In the genomic region with DNA sequence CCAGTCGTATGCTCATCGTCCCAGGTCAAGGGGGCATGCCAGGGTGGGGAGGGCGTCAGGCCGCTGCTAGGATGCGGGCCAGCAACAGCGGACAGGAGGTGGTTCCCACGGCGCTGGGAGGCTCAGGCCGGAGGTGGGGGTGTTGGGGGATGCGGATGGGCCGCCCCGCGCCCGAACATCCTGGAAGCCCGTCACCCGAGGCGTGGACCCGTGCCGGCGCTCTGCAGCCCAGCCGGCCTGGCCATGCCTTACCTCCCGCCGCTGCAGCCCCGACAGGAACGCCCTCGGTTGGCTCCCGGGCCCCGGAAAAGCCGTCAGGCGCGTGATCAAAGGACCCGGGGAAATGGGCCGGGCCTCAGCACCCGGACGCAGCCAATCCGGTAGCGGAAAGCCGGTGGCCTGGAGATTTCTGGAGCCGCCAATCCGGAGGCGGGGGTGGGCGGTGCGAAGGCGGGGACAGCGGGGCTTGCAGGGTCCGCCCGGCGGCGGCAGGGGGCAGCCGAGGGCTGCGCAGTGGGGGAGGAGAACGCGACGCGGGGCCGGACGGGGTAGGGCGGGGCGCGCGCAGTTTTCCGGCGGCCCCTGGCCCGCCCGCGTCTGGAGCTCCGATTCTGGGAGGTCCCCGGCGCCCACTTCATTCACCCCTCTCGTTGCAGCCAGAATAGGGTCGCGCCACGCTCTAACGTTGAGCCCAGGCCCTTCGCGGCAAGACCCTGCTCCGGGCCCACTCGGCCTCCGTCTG, we compare ENCODE assay signal across 1 cellular context.
TF ChIP-seq lines count a peak whose summit lies in the region.

A gene (minus strand): TSS at position 280 of the 742 bp plus-strand sequence. CDS start 1,215 bp downstream, outside the sequence.

TF ChIP-seq in K562, 482 proteins besides CTCF, POLR2A, EP300 and RAD21 (continued from another document and continues in another):
- TF ChIP-seq, protein P1, sequence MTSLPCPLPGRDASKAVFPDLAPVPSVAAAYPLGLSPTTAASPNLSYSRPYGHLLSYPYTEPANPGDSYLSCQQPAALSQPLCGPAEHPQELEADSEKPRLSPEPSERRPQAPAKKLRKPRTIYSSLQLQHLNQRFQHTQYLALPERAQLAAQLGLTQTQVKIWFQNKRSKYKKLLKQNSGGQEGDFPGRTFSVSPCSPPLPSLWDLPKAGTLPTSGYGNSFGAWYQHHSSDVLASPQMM (CRISPR knock-in tag; IDR thresholded peaks at IDR 0.05), result no peak
- TF ChIP-seq U2AF2 (optimal IDR thresholded peaks at IDR 0.05; ENCODE audit: low read depth, low read length), result no peak
- no peak for TF ChIP-seq ZNF24 (IDR thresholded peaks at IDR 0.05)
- TF ChIP-seq, protein P2, sequence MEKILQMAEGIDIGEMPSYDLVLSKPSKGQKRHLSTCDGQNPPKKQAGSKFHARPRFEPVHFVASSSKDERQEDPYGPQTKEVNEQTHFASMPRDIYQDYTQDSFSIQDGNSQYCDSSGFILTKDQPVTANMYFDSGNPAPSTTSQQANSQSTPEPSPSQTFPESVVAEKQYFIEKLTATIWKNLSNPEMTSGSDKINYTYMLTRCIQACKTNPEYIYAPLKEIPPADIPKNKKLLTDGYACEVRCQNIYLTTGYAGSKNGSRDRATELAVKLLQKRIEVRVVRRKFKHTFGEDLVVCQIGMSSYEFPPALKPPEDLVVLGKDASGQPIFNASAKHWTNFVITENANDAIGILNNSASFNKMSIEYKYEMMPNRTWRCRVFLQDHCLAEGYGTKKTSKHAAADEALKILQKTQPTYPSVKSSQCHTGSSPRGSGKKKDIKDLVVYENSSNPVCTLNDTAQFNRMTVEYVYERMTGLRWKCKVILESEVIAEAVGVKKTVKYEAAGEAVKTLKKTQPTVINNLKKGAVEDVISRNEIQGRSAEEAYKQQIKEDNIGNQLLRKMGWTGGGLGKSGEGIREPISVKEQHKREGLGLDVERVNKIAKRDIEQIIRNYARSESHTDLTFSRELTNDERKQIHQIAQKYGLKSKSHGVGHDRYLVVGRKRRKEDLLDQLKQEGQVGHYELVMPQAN (IDR thresholded peaks at IDR 0.05; ENCODE audit: borderline replicate concordance), result peak; percentile 92
- TF ChIP-seq, protein P3, sequence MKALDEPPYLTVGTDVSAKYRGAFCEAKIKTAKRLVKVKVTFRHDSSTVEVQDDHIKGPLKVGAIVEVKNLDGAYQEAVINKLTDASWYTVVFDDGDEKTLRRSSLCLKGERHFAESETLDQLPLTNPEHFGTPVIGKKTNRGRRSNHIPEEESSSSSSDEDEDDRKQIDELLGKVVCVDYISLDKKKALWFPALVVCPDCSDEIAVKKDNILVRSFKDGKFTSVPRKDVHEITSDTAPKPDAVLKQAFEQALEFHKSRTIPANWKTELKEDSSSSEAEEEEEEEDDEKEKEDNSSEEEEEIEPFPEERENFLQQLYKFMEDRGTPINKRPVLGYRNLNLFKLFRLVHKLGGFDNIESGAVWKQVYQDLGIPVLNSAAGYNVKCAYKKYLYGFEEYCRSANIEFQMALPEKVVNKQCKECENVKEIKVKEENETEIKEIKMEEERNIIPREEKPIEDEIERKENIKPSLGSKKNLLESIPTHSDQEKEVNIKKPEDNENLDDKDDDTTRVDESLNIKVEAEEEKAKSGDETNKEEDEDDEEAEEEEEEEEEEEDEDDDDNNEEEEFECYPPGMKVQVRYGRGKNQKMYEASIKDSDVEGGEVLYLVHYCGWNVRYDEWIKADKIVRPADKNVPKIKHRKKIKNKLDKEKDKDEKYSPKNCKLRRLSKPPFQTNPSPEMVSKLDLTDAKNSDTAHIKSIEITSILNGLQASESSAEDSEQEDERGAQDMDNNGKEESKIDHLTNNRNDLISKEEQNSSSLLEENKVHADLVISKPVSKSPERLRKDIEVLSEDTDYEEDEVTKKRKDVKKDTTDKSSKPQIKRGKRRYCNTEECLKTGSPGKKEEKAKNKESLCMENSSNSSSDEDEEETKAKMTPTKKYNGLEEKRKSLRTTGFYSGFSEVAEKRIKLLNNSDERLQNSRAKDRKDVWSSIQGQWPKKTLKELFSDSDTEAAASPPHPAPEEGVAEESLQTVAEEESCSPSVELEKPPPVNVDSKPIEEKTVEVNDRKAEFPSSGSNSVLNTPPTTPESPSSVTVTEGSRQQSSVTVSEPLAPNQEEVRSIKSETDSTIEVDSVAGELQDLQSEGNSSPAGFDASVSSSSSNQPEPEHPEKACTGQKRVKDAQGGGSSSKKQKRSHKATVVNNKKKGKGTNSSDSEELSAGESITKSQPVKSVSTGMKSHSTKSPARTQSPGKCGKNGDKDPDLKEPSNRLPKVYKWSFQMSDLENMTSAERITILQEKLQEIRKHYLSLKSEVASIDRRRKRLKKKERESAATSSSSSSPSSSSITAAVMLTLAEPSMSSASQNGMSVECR (CRISPR knock-in tag; IDR thresholded peaks at IDR 0.05), result peak; percentile 91
- TF ChIP-seq, protein P4, sequence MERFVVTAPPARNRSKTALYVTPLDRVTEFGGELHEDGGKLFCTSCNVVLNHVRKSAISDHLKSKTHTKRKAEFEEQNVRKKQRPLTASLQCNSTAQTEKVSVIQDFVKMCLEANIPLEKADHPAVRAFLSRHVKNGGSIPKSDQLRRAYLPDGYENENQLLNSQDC (CRISPR knock-in tag; IDR thresholded peaks at IDR 0.05), result no peak
- 0 out of 2 replicates have a peak, but pooled peaks have one; percentile 47 for TF ChIP-seq ZFPM2 (CRISPR knock-in tag; IDR thresholded peaks at IDR 0.05)
- TF ChIP-seq NFRKB (IDR thresholded peaks at IDR 0.05; ENCODE audit: low read depth), result peak; percentile 73; the same call in 1 of the 2 replicates
- TF ChIP-seq MYC (IDR thresholded peaks at IDR 0.05; ENCODE audit: low read depth, low read length), result peak; percentile 85
- peak; percentile 61; the same call in 1 of the 2 replicates for TF ChIP-seq MYC (CRISPR knock-in tag; IDR thresholded peaks at IDR 0.05; ENCODE audit: borderline replicate concordance, low read depth)
- no peak for TF ChIP-seq ZNF41 (CRISPR knock-in tag; conservative IDR thresholded peaks at IDR 0.05)
- no peak for TF ChIP-seq MYBL2 (IDR thresholded peaks at IDR 0.05; ENCODE audit: low read depth)
- no peak for TF ChIP-seq MYBL2 (CRISPR knock-in tag; IDR thresholded peaks at IDR 0.05; ENCODE audit: borderline replicate concordance)
- TF ChIP-seq, protein P5, sequence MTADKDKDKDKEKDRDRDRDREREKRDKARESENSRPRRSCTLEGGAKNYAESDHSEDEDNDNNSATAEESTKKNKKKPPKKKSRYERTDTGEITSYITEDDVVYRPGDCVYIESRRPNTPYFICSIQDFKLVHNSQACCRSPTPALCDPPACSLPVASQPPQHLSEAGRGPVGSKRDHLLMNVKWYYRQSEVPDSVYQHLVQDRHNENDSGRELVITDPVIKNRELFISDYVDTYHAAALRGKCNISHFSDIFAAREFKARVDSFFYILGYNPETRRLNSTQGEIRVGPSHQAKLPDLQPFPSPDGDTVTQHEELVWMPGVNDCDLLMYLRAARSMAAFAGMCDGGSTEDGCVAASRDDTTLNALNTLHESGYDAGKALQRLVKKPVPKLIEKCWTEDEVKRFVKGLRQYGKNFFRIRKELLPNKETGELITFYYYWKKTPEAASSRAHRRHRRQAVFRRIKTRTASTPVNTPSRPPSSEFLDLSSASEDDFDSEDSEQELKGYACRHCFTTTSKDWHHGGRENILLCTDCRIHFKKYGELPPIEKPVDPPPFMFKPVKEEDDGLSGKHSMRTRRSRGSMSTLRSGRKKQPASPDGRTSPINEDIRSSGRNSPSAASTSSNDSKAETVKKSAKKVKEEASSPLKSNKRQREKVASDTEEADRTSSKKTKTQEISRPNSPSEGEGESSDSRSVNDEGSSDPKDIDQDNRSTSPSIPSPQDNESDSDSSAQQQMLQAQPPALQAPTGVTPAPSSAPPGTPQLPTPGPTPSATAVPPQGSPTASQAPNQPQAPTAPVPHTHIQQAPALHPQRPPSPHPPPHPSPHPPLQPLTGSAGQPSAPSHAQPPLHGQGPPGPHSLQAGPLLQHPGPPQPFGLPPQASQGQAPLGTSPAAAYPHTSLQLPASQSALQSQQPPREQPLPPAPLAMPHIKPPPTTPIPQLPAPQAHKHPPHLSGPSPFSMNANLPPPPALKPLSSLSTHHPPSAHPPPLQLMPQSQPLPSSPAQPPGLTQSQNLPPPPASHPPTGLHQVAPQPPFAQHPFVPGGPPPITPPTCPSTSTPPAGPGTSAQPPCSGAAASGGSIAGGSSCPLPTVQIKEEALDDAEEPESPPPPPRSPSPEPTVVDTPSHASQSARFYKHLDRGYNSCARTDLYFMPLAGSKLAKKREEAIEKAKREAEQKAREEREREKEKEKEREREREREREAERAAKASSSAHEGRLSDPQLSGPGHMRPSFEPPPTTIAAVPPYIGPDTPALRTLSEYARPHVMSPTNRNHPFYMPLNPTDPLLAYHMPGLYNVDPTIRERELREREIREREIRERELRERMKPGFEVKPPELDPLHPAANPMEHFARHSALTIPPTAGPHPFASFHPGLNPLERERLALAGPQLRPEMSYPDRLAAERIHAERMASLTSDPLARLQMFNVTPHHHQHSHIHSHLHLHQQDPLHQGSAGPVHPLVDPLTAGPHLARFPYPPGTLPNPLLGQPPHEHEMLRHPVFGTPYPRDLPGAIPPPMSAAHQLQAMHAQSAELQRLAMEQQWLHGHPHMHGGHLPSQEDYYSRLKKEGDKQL (CRISPR knock-in tag; IDR thresholded peaks at IDR 0.05; ENCODE audit: borderline replicate concordance), result no peak
- no peak for TF ChIP-seq SAP30 (IDR thresholded peaks at IDR 0.05; ENCODE audit: borderline replicate concordance, insufficient read depth, low read depth, low read length, poor library complexity, severe bottlenecking)
- TF ChIP-seq FOSL1 (tag; conservative IDR thresholded peaks at IDR 0.05), result no peak; the same call in 1 of the 2 replicates
- TF ChIP-seq ZNF217 (CRISPR knock-in tag; IDR thresholded peaks at IDR 0.05), result no peak
- TF ChIP-seq RNF2 (IDR thresholded peaks at IDR 0.05), result no peak
- no peak for TF ChIP-seq ZNF766 (CRISPR knock-in tag; conservative IDR thresholded peaks at IDR 0.05)
- peak; percentile 99 for TF ChIP-seq EGR1 (conservative IDR thresholded peaks at IDR 0.05)
- TF ChIP-seq, protein P6, sequence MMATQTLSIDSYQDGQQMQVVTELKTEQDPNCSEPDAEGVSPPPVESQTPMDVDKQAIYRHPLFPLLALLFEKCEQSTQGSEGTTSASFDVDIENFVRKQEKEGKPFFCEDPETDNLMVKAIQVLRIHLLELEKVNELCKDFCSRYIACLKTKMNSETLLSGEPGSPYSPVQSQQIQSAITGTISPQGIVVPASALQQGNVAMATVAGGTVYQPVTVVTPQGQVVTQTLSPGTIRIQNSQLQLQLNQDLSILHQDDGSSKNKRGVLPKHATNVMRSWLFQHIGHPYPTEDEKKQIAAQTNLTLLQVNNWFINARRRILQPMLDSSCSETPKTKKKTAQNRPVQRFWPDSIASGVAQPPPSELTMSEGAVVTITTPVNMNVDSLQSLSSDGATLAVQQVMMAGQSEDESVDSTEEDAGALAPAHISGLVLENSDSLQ (IDR thresholded peaks at IDR 0.05), result peak; percentile 78
- TF ChIP-seq SMARCC2 (IDR thresholded peaks at IDR 0.05; ENCODE audit: low read depth), result no peak
- TF ChIP-seq ZSCAN29 (IDR thresholded peaks at IDR 0.05), result no peak
- TF ChIP-seq, protein P7, sequence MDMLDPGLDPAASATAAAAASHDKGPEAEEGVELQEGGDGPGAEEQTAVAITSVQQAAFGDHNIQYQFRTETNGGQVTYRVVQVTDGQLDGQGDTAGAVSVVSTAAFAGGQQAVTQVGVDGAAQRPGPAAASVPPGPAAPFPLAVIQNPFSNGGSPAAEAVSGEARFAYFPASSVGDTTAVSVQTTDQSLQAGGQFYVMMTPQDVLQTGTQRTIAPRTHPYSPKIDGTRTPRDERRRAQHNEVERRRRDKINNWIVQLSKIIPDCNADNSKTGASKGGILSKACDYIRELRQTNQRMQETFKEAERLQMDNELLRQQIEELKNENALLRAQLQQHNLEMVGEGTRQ (CRISPR knock-in tag; IDR thresholded peaks at IDR 0.05), result peak; percentile 75; the same call in 1 of the 2 replicates
- no peak; the same call in 1 of the 2 replicates for TF ChIP-seq RFX1 (IDR thresholded peaks at IDR 0.05)
- peak; percentile 45; the same call in 1 of the 2 replicates for TF ChIP-seq PHB2 (IDR thresholded peaks at IDR 0.05; ENCODE audit: low read depth)
- TF ChIP-seq NEUROD1 (IDR thresholded peaks at IDR 0.05; ENCODE audit: borderline replicate concordance, low read depth, low read length, partially characterized antibody), result peak; percentile 17
- TF ChIP-seq ZNF282 (CRISPR knock-in tag; IDR thresholded peaks at IDR 0.05), result no peak
- no peak for TF ChIP-seq RBM14 (IDR thresholded peaks at IDR 0.05; ENCODE audit: borderline replicate concordance, insufficient read depth, low read depth, low read length)
- no peak for TF ChIP-seq HSF4 (CRISPR knock-in tag; IDR thresholded peaks at IDR 0.05; ENCODE audit: borderline replicate concordance)
- TF ChIP-seq, protein P8, sequence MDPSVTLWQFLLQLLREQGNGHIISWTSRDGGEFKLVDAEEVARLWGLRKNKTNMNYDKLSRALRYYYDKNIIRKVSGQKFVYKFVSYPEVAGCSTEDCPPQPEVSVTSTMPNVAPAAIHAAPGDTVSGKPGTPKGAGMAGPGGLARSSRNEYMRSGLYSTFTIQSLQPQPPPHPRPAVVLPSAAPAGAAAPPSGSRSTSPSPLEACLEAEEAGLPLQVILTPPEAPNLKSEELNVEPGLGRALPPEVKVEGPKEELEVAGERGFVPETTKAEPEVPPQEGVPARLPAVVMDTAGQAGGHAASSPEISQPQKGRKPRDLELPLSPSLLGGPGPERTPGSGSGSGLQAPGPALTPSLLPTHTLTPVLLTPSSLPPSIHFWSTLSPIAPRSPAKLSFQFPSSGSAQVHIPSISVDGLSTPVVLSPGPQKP (CRISPR knock-in tag; IDR thresholded peaks at IDR 0.05), result no peak
- TF ChIP-seq ZNF707 (CRISPR knock-in tag; conservative IDR thresholded peaks at IDR 0.05), result no peak
- no peak for TF ChIP-seq TEAD2 (tag; IDR thresholded peaks at IDR 0.05)
- TF ChIP-seq, protein P9, sequence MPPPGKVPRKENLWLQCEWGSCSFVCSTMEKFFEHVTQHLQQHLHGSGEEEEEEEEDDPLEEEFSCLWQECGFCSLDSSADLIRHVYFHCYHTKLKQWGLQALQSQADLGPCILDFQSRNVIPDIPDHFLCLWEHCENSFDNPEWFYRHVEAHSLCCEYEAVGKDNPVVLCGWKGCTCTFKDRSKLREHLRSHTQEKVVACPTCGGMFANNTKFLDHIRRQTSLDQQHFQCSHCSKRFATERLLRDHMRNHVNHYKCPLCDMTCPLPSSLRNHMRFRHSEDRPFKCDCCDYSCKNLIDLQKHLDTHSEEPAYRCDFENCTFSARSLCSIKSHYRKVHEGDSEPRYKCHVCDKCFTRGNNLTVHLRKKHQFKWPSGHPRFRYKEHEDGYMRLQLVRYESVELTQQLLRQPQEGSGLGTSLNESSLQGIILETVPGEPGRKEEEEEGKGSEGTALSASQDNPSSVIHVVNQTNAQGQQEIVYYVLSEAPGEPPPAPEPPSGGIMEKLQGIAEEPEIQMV (tag; conservative IDR thresholded peaks at IDR 0.05; ENCODE audit: low read depth), result no peak
- TF ChIP-seq SNRNP70 (optimal IDR thresholded peaks at IDR 0.05; ENCODE audit: low read depth, low read length), result no peak
- TF ChIP-seq TCF7 (IDR thresholded peaks at IDR 0.05; ENCODE audit: borderline replicate concordance), result peak; percentile 87; the same call in 1 of the 2 replicates
- TF ChIP-seq PTBP1 (IDR thresholded peaks at IDR 0.05; ENCODE audit: low read depth, low read length), result no peak; the same call in 1 of the 2 replicates
- TF ChIP-seq, protein P10, sequence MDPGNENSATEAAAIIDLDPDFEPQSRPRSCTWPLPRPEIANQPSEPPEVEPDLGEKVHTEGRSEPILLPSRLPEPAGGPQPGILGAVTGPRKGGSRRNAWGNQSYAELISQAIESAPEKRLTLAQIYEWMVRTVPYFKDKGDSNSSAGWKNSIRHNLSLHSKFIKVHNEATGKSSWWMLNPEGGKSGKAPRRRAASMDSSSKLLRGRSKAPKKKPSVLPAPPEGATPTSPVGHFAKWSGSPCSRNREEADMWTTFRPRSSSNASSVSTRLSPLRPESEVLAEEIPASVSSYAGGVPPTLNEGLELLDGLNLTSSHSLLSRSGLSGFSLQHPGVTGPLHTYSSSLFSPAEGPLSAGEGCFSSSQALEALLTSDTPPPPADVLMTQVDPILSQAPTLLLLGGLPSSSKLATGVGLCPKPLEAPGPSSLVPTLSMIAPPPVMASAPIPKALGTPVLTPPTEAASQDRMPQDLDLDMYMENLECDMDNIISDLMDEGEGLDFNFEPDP (CRISPR knock-in tag; IDR thresholded peaks at IDR 0.05), result no peak
